ENCODE assay signal across 16 cellular contexts in genomic region chr3:123733805-123734526, GRCh38.
A peak's percentile ranks its signal among the peaks of the same experiment; 100 is the strongest.
DNase-seq lines count a peak whose midpoint lies in the region; ATAC-seq, FAIRE-seq and TF ChIP-seq lines count a peak whose summit lies in the region.
"Had no signal": no experiment of that assay in that cellular context is flagged by ENCODE, and none has a peak within 500 bp of the region (broad histone marks: within the 10 kb centered on the region; RNA-seq: fewer than 3 reads in every experiment).

No MANE protein-coding gene starts in this region.

- in situ Hi-C loops in HepG2 (cut with HindIII; ENCODE audit: extremely low pct_ligation_motif_present, low pct_unique_long_range_greater_than_20kb): no loop called here

- no peak for TF ChIP-seq RAD21 in HepG2 (CRISPR knock-in tag; IDR thresholded peaks at IDR 0.05)

- H3K4me1 ChIP-seq in HepG2 (ENCODE audit: insufficient read depth, low read length): peaks cover 13% of the 10 kb centered on the region
- H3K4me1 ChIP-seq: heart left ventricle had no signal

- no peak overlapping the region for H3K9ac ChIP-seq in HepG2 (ENCODE audit: insufficient read depth, low read depth, low read length)

- ATAC-seq in HepG2 (no peak), HG03378 (IDR thresholded peaks at IDR 0.05; ENCODE audit: unreplicated experiment) (no peak)
- ATAC-seq: stimulated activated memory B cell treated with anti-CD40 and anti-IgM and Interleukin-4, amounts not matched to agents 10 μg/mL and 1 μg/mL and 100 μg/mL, for 72 hours had no signal

- TF ChIP-seq EP300 in HepG2 (IDR thresholded peaks at IDR 0.05; ENCODE audit: low read depth in 2 of 2, low read length in 2 of 2) (no peak), HepG2 (CRISPR knock-in tag; IDR thresholded peaks at IDR 0.05; ENCODE audit: borderline replicate concordance) (no peak)

- no peak for TF ChIP-seq POLR2A in HepG2 (IDR thresholded peaks at IDR 0.05; ENCODE audit: insufficient read depth in 1 of 2, low read depth in 2 of 2, low read length in 2 of 2)

- H3K9me3 Mint-ChIP-seq in activated CD4-positive, alpha-beta memory T cell treated with anti-CD3 and anti-CD28 coated beads, Interleukin-2, amount 10 ng/mL, durations not matched to agents 7 days and 5 days: no peaks in the 10 kb centered on the region

- BruUV-seq in HepG2 (replicated peaks; lab: Mats Ljungman, UMichigan): TSS peak; percentile 33

- DNase-seq in AG09309 (ENCODE audit: low read depth) (peak; percentile 71), LHCN-M2 (ENCODE audit: low read depth) (peak; percentile 97), bronchial epithelial cell (ENCODE audit: low read depth) (peak; percentile 94), HepG2 (ENCODE audit: low spot score) (peak; percentile 25), HUDEP-2 (lab: John Stamatoyannopoulos, UW; ENCODE audit: unreplicated experiment in 76 of 76) (no peak), NCI-H146 treated with DMSO at 0.1 percent for 48 hours (lab: John Stamatoyannopoulos, UW; ENCODE audit: unreplicated experiment) (no peak)
- no peak for DNase-seq in activated CD4-positive, alpha-beta memory T cell treated with anti-CD3 and anti-CD28 coated beads, Interleukin-2, amount 10 ng/mL, durations not matched to agents 7 days and 5 days
- DNase-seq: C1 segment of cervical spinal cord, heart left ventricle, NCI-H345, RPMI8226, T-helper 9 cell had no signal

- CTCF ChIA-PET in HepG2 (lab: Yijun Ruan, JAX; ENCODE audit: low intra/inter-chr PET ratio, low total read pairs): no interaction called here
- CTCF ChIA-PET in activated CD4-positive, alpha-beta memory T cell treated with anti-CD3 and anti-CD28 coated beads, Interleukin-2, amount 10 ng/mL, durations not matched to agents 7 days and 5 days (lab: Charles Lee): interaction anchor here (1.4 kb wide), 1 partner anchor 10 kb away, joined by 3 read pairs; no protein-coding TSS in a partner anchor

- intact Hi-C loops in HepG2 (cut with micrococcal nuclease; ENCODE audit: unreplicated experiment): no loop called here

- peaks cover 19% of the 10 kb centered on the region for H3K27me3 Mint-ChIP-seq in activated CD4-positive, alpha-beta memory T cell treated with anti-CD3 and anti-CD28 coated beads, Interleukin-2, amount 10 ng/mL, durations not matched to agents 7 days and 5 days

- H3K27ac ChIP-seq in HepG2 (ENCODE audit: extremely low read length, insufficient read depth, low read length): no peak overlapping the region
- H3K27ac ChIP-seq: coronary artery, heart left ventricle, HL-60 had no signal

- no peaks in the 10 kb centered on the region for H3K4me1 Mint-ChIP-seq in activated CD4-positive, alpha-beta memory T cell treated with anti-CD3 and anti-CD28 coated beads, Interleukin-2, amount 10 ng/mL, durations not matched to agents 7 days and 5 days
- H3K4me1 Mint-ChIP-seq: stimulated activated memory B cell treated with anti-CD40 and anti-IgM and Interleukin-4, amounts not matched to agents 10 μg/mL and 1 μg/mL and 100 μg/mL, for 72 hours had no signal

- no peak overlapping the region for H3K4me3 Mint-ChIP-seq in activated CD4-positive, alpha-beta memory T cell treated with anti-CD3 and anti-CD28 coated beads, Interleukin-2, amount 10 ng/mL, durations not matched to agents 7 days and 5 days
- H3K4me3 Mint-ChIP-seq: stimulated activated memory B cell treated with anti-CD40 and anti-IgM and Interleukin-4, amounts not matched to agents 10 μg/mL and 1 μg/mL and 100 μg/mL, for 72 hours had no signal

- H3K27ac Mint-ChIP-seq in activated CD4-positive, alpha-beta memory T cell treated with anti-CD3 and anti-CD28 coated beads, Interleukin-2, amount 10 ng/mL, durations not matched to agents 7 days and 5 days: no peak overlapping the region
- H3K27ac Mint-ChIP-seq: stimulated activated memory B cell treated with anti-CD40 and anti-IgM and Interleukin-4, amounts not matched to agents 10 μg/mL and 1 μg/mL and 100 μg/mL, for 72 hours had no signal

- no peak overlapping the region for H3K4me2 ChIP-seq in HepG2 (ENCODE audit: low read depth, low read length)

- POLR2A ChIA-PET in HepG2 (lab: Yijun Ruan, JAX): no interaction called here
- POLR2A ChIA-PET in activated CD4-positive, alpha-beta memory T cell treated with anti-CD3 and anti-CD28 coated beads, Interleukin-2, amount 10 ng/mL, durations not matched to agents 7 days and 5 days (lab: Charles Lee): no interaction called here

- H3K9me3 ChIP-seq in HepG2 (ENCODE audit: low read length): no peaks in the 10 kb centered on the region
- H3K9me3 ChIP-seq: heart left ventricle had no signal

- 95% methylated on average over 6 of the region's 13 CpGs for WGBS in HepG2 (ENCODE audit: low lambda C conversion rate)

- H3K36me3 Mint-ChIP-seq in activated CD4-positive, alpha-beta memory T cell treated with anti-CD3 and anti-CD28 coated beads, Interleukin-2, amount 10 ng/mL, durations not matched to agents 7 days and 5 days (ENCODE audit: low read depth): no peaks in the 10 kb centered on the region
- H3K36me3 Mint-ChIP-seq: stimulated activated memory B cell treated with anti-CD40 and anti-IgM and Interleukin-4, amounts not matched to agents 10 μg/mL and 1 μg/mL and 100 μg/mL, for 72 hours had no signal

- H4K20me1 ChIP-seq in HepG2 (ENCODE audit: insufficient read depth, low read length): no peaks in the 10 kb centered on the region

- TF ChIP-seq CTCF in AG09309 (IDR thresholded peaks at IDR 0.05; ENCODE audit: control insufficient read depth, insufficient read depth, low read depth, low read length, missing control alignments): no peak
- no peak for TF ChIP-seq CTCF in bronchial epithelial cell (IDR thresholded peaks at IDR 0.05; ENCODE audit: insufficient read depth, low read length, severe bottlenecking)
- TF ChIP-seq CTCF in HepG2 (CRISPR knock-in tag; IDR thresholded peaks at IDR 0.05): no peak

- no peaks in the 10 kb centered on the region for H3K79me2 ChIP-seq in HepG2 (ENCODE audit: insufficient read depth, low read length)

- H3K36me3 ChIP-seq in bronchial epithelial cell (ENCODE audit: control insufficient read depth, insufficient read depth, low read length) (no peaks in the 10 kb centered on the region), HepG2 (replicated peaks in 1 of 2; ENCODE audit: control insufficient read depth in 1 of 2, insufficient read depth in 2 of 2, low read length in 2 of 2) (peaks cover 9 to 51% of the 10 kb centered on the region in 2 experiments; a peak in 4 of 5 replicates)
- H3K36me3 ChIP-seq: heart left ventricle had no signal

- no peak overlapping the region for H2AFZ ChIP-seq in HepG2 (ENCODE audit: low read length)

- FAIRE-seq in bronchial epithelial cell (lab: Jason Lieb, UNC): no peak
- no peak for FAIRE-seq in HepG2 (lab: Jason Lieb, UNC)

- H3K4me3 ChIP-seq in AG09309 (ENCODE audit: control insufficient read depth, low read depth, low read length) (no peak overlapping the region), bronchial epithelial cell (ENCODE audit: low read depth, low read length) (no peak overlapping the region), HepG2 (replicated peaks in 1 of 3; ENCODE audit: insufficient read depth in 1 of 3, low read depth in 2 of 3, low read length in 3 of 3) (no peak overlapping the region)
- H3K4me3 ChIP-seq: coronary artery, heart left ventricle had no signal

- H3K27me3 ChIP-seq in bronchial epithelial cell (ENCODE audit: control insufficient read depth, insufficient read depth, low read length): no peaks in the 10 kb centered on the region
- no peaks in the 10 kb centered on the region for H3K27me3 ChIP-seq in HepG2 (ENCODE audit: control insufficient read depth in 1 of 2, insufficient read depth in 2 of 2, low read length in 2 of 2)
- H3K27me3 ChIP-seq: heart left ventricle had no signal

TF ChIP-seq in HepG2, 621 proteins besides CTCF, POLR2A, EP300 and RAD21 (continues in another document):
- TF ChIP-seq HHEX (CRISPR knock-in tag; IDR thresholded peaks at IDR 0.05) (no peak), HOXA3 (CRISPR knock-in tag; IDR thresholded peaks at IDR 0.05) (no peak), MAFG (CRISPR knock-in tag; IDR thresholded peaks at IDR 0.05) (no peak), GATA4 (IDR thresholded peaks at IDR 0.05; ENCODE audit: borderline replicate concordance, low read depth) (no peak)

Comparison
In these comparisons a context has a peak if more than half of its experiments do, and no peak if none do; other contexts are left out.
1. DNase-seq: peak in AG09309 (single experiment), LHCN-M2 (single experiment), bronchial epithelial cell (single experiment) and HepG2 (single experiment); none in HUDEP-2 (0 of 76), activated CD4-positive, alpha-beta memory T cell treated with anti-CD3 and anti-CD28 coated beads, Interleukin-2, amount 10 ng/mL, durations not matched to agents 7 days and 5 days (single experiment) and NCI-H146 treated with DMSO at 0.1 percent for 48 hours (single experiment).